8 cellular contexts compared by ENCODE assay signal in genomic region chr3:180911876-180912303, GRCh38. TPM values are rescaled to one million over a fixed set of nuclear protein-coding genes. Genes with fewer than 3 reads are reported as not detected.
DNase-seq lines count a peak whose midpoint lies in the region; ATAC-seq and TF ChIP-seq lines count a peak whose summit lies in the region.

No MANE protein-coding gene starts in this region.

- H3K4me3 ChIP-seq in right atrium auricular region (peak overlapping the region; percentile 78 to 82), adipocyte (ENCODE audit: low read length) (peak overlapping the region; percentile 96)

- intact Hi-C loops in Right ventricle myocardium inferior (cut with DNase I), result loop anchor here (2.0 to 5.0 kb wide), 2 partner anchors 40 to 77 kb away; partner anchors contain the start of gene DNAJC19

- no peak for ATAC-seq in Right ventricle myocardium inferior
- ATAC-seq in HG03196 (IDR thresholded peaks at IDR 0.05; ENCODE audit: unreplicated experiment), result peak; percentile 4
- peak; percentile 1 for ATAC-seq in memory B cell (ENCODE audit: low read depth)

- no peak for TF ChIP-seq CTCF in right atrium auricular region (IDR thresholded peaks at IDR 0.05)

- H3K36me3 Mint-ChIP-seq in memory B cell, result no peaks in the 10 kb centered on the region

- H3K27ac ChIP-seq in right atrium auricular region, result peak overlapping the region; percentile 89 to 90

- H3K27me3 ChIP-seq in right atrium auricular region, result no peaks in the 10 kb centered on the region
- H3K27me3 ChIP-seq in adipocyte (replicated peaks; ENCODE audit: control insufficient read depth, insufficient read depth, low read length), result no peaks in the 10 kb centered on the region

- peak overlapping the region; percentile 97 for H3K27ac Mint-ChIP-seq in memory B cell

- no peaks in the 10 kb centered on the region for H3K36me3 ChIP-seq in right atrium auricular region
- H3K36me3 ChIP-seq in adipocyte (ENCODE audit: control insufficient read depth, insufficient read depth, low read length, severe bottlenecking), result peaks cover 4% of the 10 kb centered on the region

- peak overlapping the region; percentile 94 for H3K4me3 Mint-ChIP-seq in memory B cell

- no peaks in the 10 kb centered on the region for H3K27me3 Mint-ChIP-seq in memory B cell

- H3K4me1 Mint-ChIP-seq in memory B cell, result peaks cover 23% of the 10 kb centered on the region

- H3K9me3 ChIP-seq in right atrium auricular region, result no peaks in the 10 kb centered on the region
- H3K9me3 ChIP-seq in adipocyte (ENCODE audit: control insufficient read depth, low read length), result no peaks in the 10 kb centered on the region

- H3K4me1 ChIP-seq in right atrium auricular region (peaks cover 0 to 34% of the 10 kb centered on the region in 2 donors), adipocyte (ENCODE audit: control insufficient read depth, insufficient read depth, low read length) (peaks cover 26% of the 10 kb centered on the region)

- no peak for DNase-seq in right atrium auricular region (ENCODE audit: low spot score)
- DNase-seq in Right ventricle myocardium inferior (ENCODE audit: missing footprints), result no peak
- DNase-seq in adipocyte (ENCODE audit: low read depth), result no peak
- DNase-seq in memory B cell (ENCODE audit: low spot score in 2 of 2), result no peak
- no peak for DNase-seq in NCI-H1417 treated with DMSO at 0.1 percent for 48 hours (lab: John Stamatoyannopoulos, UW)
- DNase-seq in HCEC 1CT, result no peak
- no peak for DNase-seq in NCI-H446 (lab: John Stamatoyannopoulos, UW)

- peak overlapping the region; percentile 97 for H3K9ac ChIP-seq in adipocyte (ENCODE audit: low read length)

- H3K9me3 Mint-ChIP-seq in memory B cell, result no peaks in the 10 kb centered on the region

RNA-seq across cellular contexts. Expression of gene FXR1, which starts 0.6 kb away (rescaled TPM):
- total RNA-seq in right atrium auricular region (100 to 1,000 TPM; 147 to 168 TPM), Right ventricle myocardium inferior (286 TPM)
